Comparison of ENCODE assay signal across 1 cellular context in the genomic region with DNA sequence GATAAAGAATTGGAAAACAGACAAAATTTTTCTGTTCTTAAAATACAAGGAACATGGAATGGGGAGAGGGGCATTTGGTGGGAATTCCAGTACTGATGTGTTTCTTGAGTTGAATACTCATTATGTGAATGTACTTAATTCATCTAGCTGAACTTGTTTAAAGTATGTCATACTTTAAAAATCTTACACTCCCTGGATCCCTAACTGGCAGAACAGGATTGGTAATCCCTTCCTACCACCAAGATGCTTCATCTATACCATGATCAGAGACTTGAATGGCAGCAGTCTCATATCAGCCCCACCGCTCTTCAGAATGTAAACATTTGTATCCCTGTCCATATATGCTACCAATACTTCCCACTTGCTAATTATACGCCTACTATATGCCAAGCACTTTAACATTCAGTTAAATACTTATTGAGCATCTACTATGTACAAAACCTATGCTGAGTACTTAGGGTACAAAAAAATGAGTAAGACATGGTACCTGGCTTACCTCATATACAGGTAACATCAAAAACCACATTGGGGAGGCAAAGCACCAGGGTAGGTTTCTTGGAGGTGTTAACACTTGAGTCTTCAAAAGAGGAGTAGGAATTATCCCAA.
TF ChIP-seq lines count a peak whose summit lies in the region.

No MANE protein-coding gene starts in this region.

TF ChIP-seq in GM12891, 5 proteins besides CTCF, POLR2A, EP300 and RAD21:
- TF ChIP-seq TAF1 (IDR thresholded peaks at IDR 0.05; ENCODE audit: low read depth, low read length) = no peak
- TF ChIP-seq POLR2AphosphoS5 (IDR thresholded peaks at IDR 0.05; ENCODE audit: low read depth, low read length) = no peak
- no peak for TF ChIP-seq SPI1 (IDR thresholded peaks at IDR 0.05; ENCODE audit: low read depth, low read length)
- no peak for TF ChIP-seq POU2F2 (IDR thresholded peaks at IDR 0.05; ENCODE audit: low read depth, low read length)
- TF ChIP-seq PAX5 (IDR thresholded peaks at IDR 0.05; ENCODE audit: insufficient read depth, low read length, severe bottlenecking) = no peak
